Comparison of ENCODE assay signal across 10 cellular contexts in genomic region chr14:80212025-80212402, GRCh38. TPM values are rescaled to one million over a fixed set of nuclear protein-coding genes. Genes with fewer than 3 reads are reported as not detected.
A peak's percentile ranks its signal among the peaks of the same experiment; 100 is the strongest.
DNase-seq lines count a peak whose midpoint lies in the region; ATAC-seq and TF ChIP-seq lines count a peak whose summit lies in the region.
"Had no signal": no experiment of that assay in that cellular context is flagged by ENCODE, and none has a peak within 500 bp of the region (broad histone marks: within the 10 kb centered on the region; RNA-seq: fewer than 3 reads in every experiment).

No MANE protein-coding gene starts in this region.

- no peak for TF ChIP-seq POLR2A in body of pancreas (IDR thresholded peaks at IDR 0.05)

- H3K4me3 Mint-ChIP-seq in Caco-2 (ENCODE audit: unreplicated experiment) (peak overlapping the region; percentile 16), T-cell (no peak overlapping the region)

- ATAC-seq in HG03342 (IDR thresholded peaks at IDR 0.05; ENCODE audit: unreplicated experiment) (peak; percentile 78), body of pancreas (peak; percentile 34), T-cell (replicated peaks in 1 of 4) (no peak)

- POLR2A ChIA-PET in Caco-2 (lab: Charles Lee): no interaction called here
- POLR2A ChIA-PET in T-cell (lab: Charles Lee): no interaction called here

- no peak overlapping the region for H3K27ac ChIP-seq in body of pancreas
- H3K27ac ChIP-seq in muscle layer of duodenum (ENCODE audit: low read length): no peak overlapping the region
- H3K27ac ChIP-seq in WERI-Rb-1: no peak overlapping the region
- H3K27ac ChIP-seq: SK-N-MC had no signal

- H3K27me3 ChIP-seq in Caco-2 (replicated peaks; ENCODE audit: control insufficient read depth, insufficient read depth, low read length) (no peaks in the 10 kb centered on the region), body of pancreas (no peaks in the 10 kb centered on the region), muscle layer of duodenum (ENCODE audit: low read depth, low read length) (no peaks in the 10 kb centered on the region), WERI-Rb-1 (ENCODE audit: insufficient read depth, low read depth, severe bottlenecking) (no peaks in the 10 kb centered on the region)

- no TSS peak for BruUV-seq in Caco-2 (replicated peaks; lab: Mats Ljungman, UMichigan)

- no peak for DNase-seq in Caco-2
- no peak for DNase-seq in body of pancreas
- no peak for DNase-seq in stimulated activated CD4-positive, alpha-beta T cell treated with anti-CD3 and anti-CD28 coated beads, Interleukin-1b, Interleukin-23, amount 100 ng/mL, for 48 hours
- no peak for DNase-seq in stimulated activated CD4-positive, alpha-beta T cell treated with anti-CD3 and anti-CD28 coated beads, Interleukin-4, amount 100 ng/mL, for 1 hour
- DNase-seq in T-cell: no peak
- no peak for DNase-seq in WERI-Rb-1
- DNase-seq: erythroblast had no signal

- H3K27ac Mint-ChIP-seq in Caco-2 (ENCODE audit: unreplicated experiment): peak overlapping the region; percentile 2
- no peak overlapping the region for H3K27ac Mint-ChIP-seq in T-cell

- H3K36me3 Mint-ChIP-seq in Caco-2 (ENCODE audit: insufficient read depth, unreplicated experiment) (peaks cover 6% of the 10 kb centered on the region), T-cell (no peaks in the 10 kb centered on the region)

- CTCF ChIA-PET in Caco-2 (lab: Charles Lee) (no interaction called here), T-cell (lab: Charles Lee) (no interaction called here)

- peaks cover 3% of the 10 kb centered on the region for H3K27me3 Mint-ChIP-seq in Caco-2 (ENCODE audit: insufficient read depth, unreplicated experiment)
- no peaks in the 10 kb centered on the region for H3K27me3 Mint-ChIP-seq in T-cell

- H3K36me3 ChIP-seq in Caco-2 (ENCODE audit: control insufficient read depth, insufficient read depth, low read length): 0 out of 2 replicates have a peak, but pooled peaks cover 2% of the 10 kb centered on the region
- H3K36me3 ChIP-seq in body of pancreas (replicated peaks in 1 of 2; ENCODE audit: insufficient read depth in 1 of 2, low read depth in 2 of 2): no peaks in the 10 kb centered on the region
- H3K36me3 ChIP-seq in muscle layer of duodenum (ENCODE audit: control insufficient read depth in 1 of 2, insufficient read depth in 2 of 2, low read length in 2 of 2): no peaks in the 10 kb centered on the region
- H3K36me3 ChIP-seq in WERI-Rb-1: no peaks in the 10 kb centered on the region

- no peaks in the 10 kb centered on the region for H3K9me3 Mint-ChIP-seq in Caco-2 (ENCODE audit: unreplicated experiment)
- no peaks in the 10 kb centered on the region for H3K9me3 Mint-ChIP-seq in T-cell

- no peak overlapping the region for H3K4me3 ChIP-seq in Caco-2 (ENCODE audit: low read depth, low read length)
- no peak overlapping the region for H3K4me3 ChIP-seq in body of pancreas
- peak overlapping the region; percentile 33 to 49 for H3K4me3 ChIP-seq in muscle layer of duodenum (ENCODE audit: low read depth in 1 of 2, low read length in 2 of 2)
- no peak overlapping the region for H3K4me3 ChIP-seq in WERI-Rb-1 (ENCODE audit: low read depth, low read length)
- H3K4me3 ChIP-seq: SK-N-MC had no signal

- intact Hi-C loops in Caco-2 (cut with micrococcal nuclease; ENCODE audit: unreplicated experiment) (loop anchor here (10.0 kb wide), 1 partner anchor 253 kb away; no protein-coding TSS in a partner anchor), body of pancreas (cut with DNase I) (no loop called here)

- H3K9me3 ChIP-seq in Caco-2 (no peaks in the 10 kb centered on the region; the same call in 1 of the 2 replicates), body of pancreas (no peaks in the 10 kb centered on the region), muscle layer of duodenum (ENCODE audit: control insufficient read depth in 1 of 2, low read length in 2 of 2) (no peaks in the 10 kb centered on the region), WERI-Rb-1 (ENCODE audit: severe bottlenecking) (no peaks in the 10 kb centered on the region)

- H3K4me1 Mint-ChIP-seq in Caco-2 (ENCODE audit: low read depth, unreplicated experiment): peaks cover 7% of the 10 kb centered on the region
- H3K4me1 Mint-ChIP-seq in T-cell: no peaks in the 10 kb centered on the region

- TF ChIP-seq CTCF in Caco-2 (IDR thresholded peaks at IDR 0.05; ENCODE audit: insufficient read depth in 1 of 2, low read depth in 1 of 2, low read length in 1 of 2, severe bottlenecking in 1 of 2, unreplicated experiment in 1 of 2) (no peak), body of pancreas (IDR thresholded peaks at IDR 0.05) (no peak), WERI-Rb-1 (IDR thresholded peaks at IDR 0.05; ENCODE audit: low read depth, low read length) (no peak)

- 2 to 5% methylated on average over 5 of the region's 5 CpGs for WGBS in body of pancreas, 2 donors

- H3K4me1 ChIP-seq in Caco-2 (peaks cover 21% of the 10 kb centered on the region), body of pancreas (no peaks in the 10 kb centered on the region), muscle layer of duodenum (ENCODE audit: control insufficient read depth in 1 of 2, insufficient read depth in 2 of 2, low read length in 2 of 2) (no peaks in the 10 kb centered on the region)

RNA-seq across cellular contexts. Expression of gene DIO2, which starts 0.7 kb away (rescaled TPM):
- total RNA-seq in Caco-2 (2022) (3.4 and 4.9 TPM in 2 replicates), body of pancreas (1 to 10 TPM in 1 of 2 donors, under 1 TPM in 1; under 0.01 to 1.8 TPM), T-cell (not detected)

Comparison
In these comparisons a context has a peak if more than half of its experiments do, and no peak if none do; other contexts are left out.
1. H3K4me3 ChIP-seq: peak in muscle layer of duodenum (2 of 2); none in Caco-2 (single experiment), body of pancreas (0 of 2) and WERI-Rb-1 (single experiment).
2. ATAC-seq: peak in HG03342 (single experiment) and body of pancreas (single experiment); none in T-cell (0 of 4).